In the genomic region with DNA sequence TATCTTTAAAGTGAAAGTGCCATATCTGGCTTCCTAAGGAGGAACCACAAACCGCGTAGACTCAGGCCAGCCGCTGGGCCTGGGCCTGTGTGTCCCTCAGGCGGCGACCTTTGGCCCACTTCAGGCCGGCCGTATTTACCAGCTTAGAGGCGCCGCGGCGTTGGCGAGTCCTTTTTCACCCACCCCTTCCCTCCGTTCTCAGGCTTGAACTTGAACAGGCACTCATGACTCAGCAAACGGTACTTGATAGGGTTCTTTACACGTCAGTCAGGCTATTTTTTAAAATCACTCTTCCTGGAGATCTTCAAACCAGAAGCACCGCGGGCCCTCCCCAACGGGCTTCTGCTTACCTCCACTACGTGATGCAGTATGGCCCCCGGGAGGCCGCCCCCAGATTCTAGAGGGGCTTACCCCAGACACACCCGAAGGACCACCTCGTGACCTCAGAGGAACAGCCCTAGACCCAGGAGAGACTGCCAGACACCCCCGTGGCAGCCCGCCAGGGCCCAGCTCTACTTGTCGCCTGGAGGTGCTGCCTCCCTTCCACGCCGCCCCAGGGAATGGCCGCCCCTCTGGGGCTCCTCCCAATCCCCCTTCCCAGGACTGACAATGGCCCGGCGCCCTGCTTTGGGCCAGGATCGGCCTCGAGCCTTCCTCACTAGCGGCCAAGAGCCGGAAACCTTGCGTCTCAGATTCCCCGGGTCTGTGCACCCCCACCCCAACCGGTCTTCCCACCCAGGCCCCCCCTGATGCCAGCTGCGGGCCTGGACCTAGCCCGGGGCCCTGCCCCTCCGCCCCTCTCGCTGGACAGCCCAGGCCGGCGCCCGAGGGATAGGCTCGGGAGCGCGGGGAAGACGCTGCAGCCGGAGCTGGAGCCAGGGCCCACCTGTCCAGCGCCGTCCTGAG, we compare ENCODE assay signal across 8 cellular contexts. TPM values are rescaled to one million over a fixed set of nuclear protein-coding genes. Genes with fewer than 3 reads are reported as not detected.
A peak's percentile ranks its signal among the peaks of the same experiment; 100 is the strongest.
DNase-seq lines count a peak whose midpoint lies in the region; ATAC-seq and TF ChIP-seq lines count a peak whose summit lies in the region.

No MANE protein-coding gene starts in this region.

- H3K79me2 ChIP-seq in GM23338 (replicated peaks; ENCODE audit: insufficient read depth) = no peaks in the 10 kb centered on the region
- no peaks in the 10 kb centered on the region for H3K79me2 ChIP-seq in Loucy (ENCODE audit: insufficient read depth, low read length)

- H4K20me1 ChIP-seq in GM23338 (replicated peaks; ENCODE audit: insufficient read depth) (no peaks in the 10 kb centered on the region), Loucy (ENCODE audit: insufficient read depth, low read length, poor library complexity, severe bottlenecking) (no peaks in the 10 kb centered on the region)

- peak; percentile 84 for ATAC-seq in GM23338
- peak; percentile 96 for ATAC-seq in left colon

- intact Hi-C loops in colonic mucosa (cut with DNase I) (no loop called here), left colon (cut with DNase I, micrococcal nuclease) (no loop called here)

- H3K4me3 ChIP-seq in GM23338 (peak overlapping the region; percentile 83), Loucy (ENCODE audit: low read length, poor library complexity, severe bottlenecking) (peak overlapping the region; percentile 65), colonic mucosa (peak overlapping the region; percentile 35)

- H3K9me3 ChIP-seq in Loucy (ENCODE audit: insufficient read depth, low read depth, low read length) (no peaks in the 10 kb centered on the region), colonic mucosa (no peaks in the 10 kb centered on the region)

- H3K27me3 ChIP-seq in GM23338 (ENCODE audit: insufficient read depth) (no peaks in the 10 kb centered on the region), Loucy (ENCODE audit: insufficient read depth, low read length, poor library complexity, severe bottlenecking) (no peaks in the 10 kb centered on the region), colonic mucosa (no peaks in the 10 kb centered on the region)

- peaks cover 3% of the 10 kb centered on the region; the same call in 2 of the 3 replicates for H3K9me3 Mint-ChIP-seq in GM23338

- H2AFZ ChIP-seq in GM23338 (peak overlapping the region; percentile 98), Loucy (ENCODE audit: low read length) (peak overlapping the region; percentile 44)

- peaks cover 4% of the 10 kb centered on the region; the same call in 1 of the 3 replicates for H3K36me3 Mint-ChIP-seq in GM23338 (ENCODE audit: low read depth)

- H3K4me3 Mint-ChIP-seq in GM23338 = peak overlapping the region; percentile 87

- peak overlapping the region; percentile 94 for H3K4me2 ChIP-seq in GM23338
- peak overlapping the region; percentile 69 for H3K4me2 ChIP-seq in Loucy (ENCODE audit: low read depth, low read length, poor library complexity, severe bottlenecking)

- H3F3A ChIP-seq in GM23338 (replicated peaks; ENCODE audit: low read depth) = no peaks in the 10 kb centered on the region
- H3F3A ChIP-seq in Loucy (ENCODE audit: low read depth) = no peaks in the 10 kb centered on the region

- TF ChIP-seq CTCF in GM23338 (conservative IDR thresholded peaks at IDR 0.05; ENCODE audit: low read depth in 2 of 2) = no peak
- no peak for TF ChIP-seq CTCF in Loucy (conservative IDR thresholded peaks at IDR 0.05; ENCODE audit: low read length)
- TF ChIP-seq CTCF in colonic mucosa (IDR thresholded peaks at IDR 0.05) = no peak

- H3K27ac ChIP-seq in GM23338 (ENCODE audit: low read depth) (peak overlapping the region; percentile 78), colonic mucosa (peak overlapping the region; percentile 79)

- H3K9me2 ChIP-seq in GM23338 (ENCODE audit: insufficient read depth) (no peaks in the 10 kb centered on the region), Loucy (replicated peaks; ENCODE audit: low read depth, low read length) (no peaks in the 10 kb centered on the region)

- peaks cover 7% of the 10 kb centered on the region for H3K27me3 Mint-ChIP-seq in GM23338 (ENCODE audit: insufficient read depth, low read depth, poor library complexity)

- H3K27ac Mint-ChIP-seq in GM23338 = peak overlapping the region; percentile 97

- H3K4me1 Mint-ChIP-seq in GM23338 = peaks cover 30% of the 10 kb centered on the region

- H3K4me1 ChIP-seq in GM23338 (ENCODE audit: insufficient read depth) (peaks cover 32% of the 10 kb centered on the region), Loucy (ENCODE audit: insufficient read depth, low read length, poor library complexity, severe bottlenecking) (peaks cover 28% of the 10 kb centered on the region), colonic mucosa (peaks cover 3% of the 10 kb centered on the region)

- no peaks in the 10 kb centered on the region for H3K36me3 ChIP-seq in GM23338 (ENCODE audit: insufficient read depth)
- H3K36me3 ChIP-seq in Loucy (ENCODE audit: insufficient read depth, low read length) = no peaks in the 10 kb centered on the region
- no peaks in the 10 kb centered on the region for H3K36me3 ChIP-seq in colonic mucosa

- DNase-seq in Daoy (ENCODE audit: low read depth) = peak; percentile 94
- peak; percentile 94 for DNase-seq in GM23338 (ENCODE audit: low spot score)
- DNase-seq in activated CD4-positive, alpha-beta T cell treated with anti-CD3 and anti-CD28 coated beads for 48 hours = peak; percentile 76
- DNase-seq in colonic mucosa = peak; percentile 92
- peak; percentile 90 to 95 for DNase-seq in left colon
- peak; percentile 30 to 48 for DNase-seq in stimulated activated CD4-positive, alpha-beta T cell treated with anti-CD3 and anti-CD28 coated beads, Interleukin-1b, Interleukin-23, amount 100 ng/mL, for 4 hours (ENCODE audit: low read depth in 2 of 2)
- DNase-seq in NCI-H1105 treated with DMSO at 0.1 percent for 48 hours (lab: John Stamatoyannopoulos, UW) = no peak

- H3K9ac ChIP-seq in Loucy (ENCODE audit: low read depth, low read length, poor library complexity, severe bottlenecking) (peak overlapping the region; percentile 54), colonic mucosa (ENCODE audit: low read depth in 2 of 2, low read length in 2 of 2) (peak overlapping the region; percentile 67 to 76)

TF ChIP-seq in GM23338, 12 proteins besides CTCF, POLR2A, EP300 and RAD21:
- TF ChIP-seq POLR2AphosphoS5 (IDR thresholded peaks at IDR 0.05; ENCODE audit: low read depth) (peak; percentile 23; the same call in 1 of the 2 replicates), REST (IDR thresholded peaks at IDR 0.05; ENCODE audit: unreplicated experiment) (peak; percentile 18), EZH2 (IDR thresholded peaks at IDR 0.05; ENCODE audit: low read depth, unreplicated experiment) (no peak)

RNA-seq across cellular contexts. Expression of gene IMPA2, which starts 33.8 kb away (rescaled TPM):
- total RNA-seq in Daoy (2014; rRNA removed; shearing (Covaris generic)) = 14.4 and 18.2 TPM in 2 replicates
- 91.8 and 122 TPM in 2 replicates for total RNA-seq in GM23338 (2014; rRNA removed; shearing (Covaris generic))
- polyA plus RNA-seq in GM23338 (2016; fragmentation: Nextera tagmentation; extraction: Ambion mirVana) = 45.0 and 50.4 TPM in 2 replicates
- total RNA-seq in colonic mucosa (100 to 1,000 TPM; 150 to 201 TPM), left colon (100 to 1,000 TPM; 114 to 135 TPM)

RNA-seq across cellular contexts. Expression of gene MPPE1, which starts 39.4 kb away (rescaled TPM):
- total RNA-seq in Daoy (2014; rRNA removed; shearing (Covaris generic)) = 9.5 and 10.5 TPM in 2 replicates
- 18.8 and 29.8 TPM in 2 replicates for total RNA-seq in GM23338 (2014; rRNA removed; shearing (Covaris generic))
- polyA plus RNA-seq in GM23338 (2016; fragmentation: Nextera tagmentation; extraction: Ambion mirVana) = 24.6 and 25.1 TPM in 2 replicates
- total RNA-seq in colonic mucosa (10 to 100 TPM; 36.8 to 47.9 TPM), left colon (10 to 100 TPM; 57.9 to 61.0 TPM)
